ENCODE assay signal across 20 cellular contexts in genomic region chr9:69252436-69252835, GRCh38.
"Had no signal": no experiment of that assay in that cellular context is flagged by ENCODE, and none has a peak within 500 bp of the region (broad histone marks: within the 10 kb centered on the region; RNA-seq: fewer than 3 reads in every experiment).

No MANE protein-coding gene starts in this region.

- H3K4me1 ChIP-seq: colonic mucosa, prostate gland, spleen had no signal

- H3K27me3 Mint-ChIP-seq: activated CD4-positive, alpha-beta T cell treated with anti-CD3 and anti-CD28 coated beads for 36 hours; activated naive CD4-positive, alpha-beta T cell treated with anti-CD3 and anti-CD28 coated beads, Interleukin-2, amount 10 ng/mL, durations not matched to agents 7 days and 5 days; naive B cell; stimulated activated memory B cell treated with anti-CD40 and anti-IgM and Interleukin-4, amounts not matched to agents 10 μg/mL and 1 μg/mL and 100 μg/mL, for 72 hours had no signal

- H3K36me3 Mint-ChIP-seq: naive B cell had no signal

- DNase-seq: activated CD4-positive, alpha-beta T cell treated with anti-CD3 and anti-CD28 coated beads for 36 hours; activated CD8-positive, alpha-beta memory T cell treated with anti-CD3 and anti-CD28 coated beads, Interleukin-2, amount 50 U/mL, for 48 hours; activated CD8-positive, alpha-beta T cell treated with anti-CD3 and anti-CD28 coated beads, Interleukin-2, amount 10 ng/mL, durations not matched to agents 7 days and 5 days; activated naive CD4-positive, alpha-beta T cell treated with anti-CD3 and anti-CD28 coated beads, Interleukin-2, amount 10 ng/mL, durations not matched to agents 7 days and 5 days; caudate nucleus; colonic mucosa; effector memory CD4-positive, alpha-beta T cell; glutamatergic neuron; left ventricle myocardium superior; naive B cell; SK-N-SH; spleen; stimulated activated CD4-positive, alpha-beta T cell treated with anti-CD3 and anti-CD28 coated beads, Interleukin-1b, Interleukin-23, amount 100 ng/mL, for 48 hours; T-helper 1 cell had no signal

- H3K9me3 ChIP-seq: colonic mucosa, neutrophil, prostate gland, SK-N-SH, spleen had no signal

- H3K27ac ChIP-seq: colonic mucosa, neutrophil, VCaP had no signal

- H3K9me2 ChIP-seq: SK-N-SH had no signal

- H3K4me3 ChIP-seq: colonic mucosa, prostate gland, spleen had no signal

- H3K4me3 Mint-ChIP-seq: activated CD4-positive, alpha-beta T cell treated with anti-CD3 and anti-CD28 coated beads for 36 hours; activated CD8-positive, alpha-beta T cell treated with anti-CD3 and anti-CD28 coated beads, Interleukin-2, amount 10 ng/mL, durations not matched to agents 7 days and 5 days; activated naive CD4-positive, alpha-beta T cell treated with anti-CD3 and anti-CD28 coated beads, Interleukin-2, amount 10 ng/mL, durations not matched to agents 7 days and 5 days; activated T-helper 1 cell treated with anti-CD3 and anti-CD28 coated beads, Interleukin-12 subunit alpha, Interleukin-12 subunit beta, Interleukin-2, Interleukin-4 antibody, amounts not matched to agents 30 ng/mL and 10 ng/mL and 1 ng/mL, durations not matched to agents 14 hours and 24 hours and 36 hours; naive B cell; stimulated activated memory B cell treated with anti-CD40 and anti-IgM and Interleukin-4, amounts not matched to agents 10 μg/mL and 1 μg/mL and 100 μg/mL, for 72 hours had no signal

- H3K4me2 ChIP-seq: SK-N-SH had no signal

- H3K9me3 Mint-ChIP-seq: activated naive CD4-positive, alpha-beta T cell treated with anti-CD3 and anti-CD28 coated beads, Interleukin-2, amount 10 ng/mL, durations not matched to agents 7 days and 5 days; activated T-helper 1 cell treated with anti-CD3 and anti-CD28 coated beads, Interleukin-12 subunit alpha, Interleukin-12 subunit beta, Interleukin-2, Interleukin-4 antibody, amounts not matched to agents 30 ng/mL and 10 ng/mL and 1 ng/mL, durations not matched to agents 14 hours and 24 hours and 36 hours; naive B cell; stimulated activated memory B cell treated with anti-CD40 and anti-IgM and Interleukin-4, amounts not matched to agents 10 μg/mL and 1 μg/mL and 100 μg/mL, for 72 hours had no signal

- H3K27me3 ChIP-seq: colonic mucosa, neutrophil, spleen had no signal

- ATAC-seq: activated CD4-positive, alpha-beta T cell treated with anti-CD3 and anti-CD28 coated beads for 36 hours; activated CD8-positive, alpha-beta T cell treated with anti-CD3 and anti-CD28 coated beads, Interleukin-2, amount 10 ng/mL, durations not matched to agents 7 days and 5 days; left ventricle myocardium superior; sciatic nerve; stimulated activated memory B cell treated with anti-CD40 and anti-IgM and Interleukin-4, amounts not matched to agents 10 μg/mL and 1 μg/mL and 100 μg/mL, for 72 hours had no signal

- H3K27ac Mint-ChIP-seq: activated CD4-positive, alpha-beta T cell treated with anti-CD3 and anti-CD28 coated beads for 36 hours; activated CD8-positive, alpha-beta T cell treated with anti-CD3 and anti-CD28 coated beads, Interleukin-2, amount 10 ng/mL, durations not matched to agents 7 days and 5 days; activated T-helper 1 cell treated with anti-CD3 and anti-CD28 coated beads, Interleukin-12 subunit alpha, Interleukin-12 subunit beta, Interleukin-2, Interleukin-4 antibody, amounts not matched to agents 30 ng/mL and 10 ng/mL and 1 ng/mL, durations not matched to agents 14 hours and 24 hours and 36 hours; stimulated activated memory B cell treated with anti-CD40 and anti-IgM and Interleukin-4, amounts not matched to agents 10 μg/mL and 1 μg/mL and 100 μg/mL, for 72 hours had no signal

- H3K4me1 Mint-ChIP-seq: activated CD4-positive, alpha-beta T cell treated with anti-CD3 and anti-CD28 coated beads for 36 hours; activated naive CD4-positive, alpha-beta T cell treated with anti-CD3 and anti-CD28 coated beads, Interleukin-2, amount 10 ng/mL, durations not matched to agents 7 days and 5 days; naive B cell; stimulated activated memory B cell treated with anti-CD40 and anti-IgM and Interleukin-4, amounts not matched to agents 10 μg/mL and 1 μg/mL and 100 μg/mL, for 72 hours had no signal
